ENCODE assay signal across 20 cellular contexts in genomic region chr9:69045821-69046220, GRCh38. TPM values are rescaled to one million over a fixed set of nuclear protein-coding genes. Genes with fewer than 3 reads are reported as not detected.
DNase-seq lines count a peak whose midpoint lies in the region; ATAC-seq and TF ChIP-seq lines count a peak whose summit lies in the region.
"Had no signal": no experiment of that assay in that cellular context is flagged by ENCODE, and none has a peak within 500 bp of the region (broad histone marks: within the 10 kb centered on the region; RNA-seq: fewer than 3 reads in every experiment).

No MANE protein-coding gene starts in this region.

- no peak for TF ChIP-seq CTCF in left ventricle myocardium inferior (IDR thresholded peaks at IDR 0.05; ENCODE audit: borderline replicate concordance)

- H3K36me3 ChIP-seq in left ventricle myocardium inferior (peaks cover 32% of the 10 kb centered on the region), HUES64 (ENCODE audit: insufficient read depth, low read length) (peaks cover 32% of the 10 kb centered on the region), trophoblast cell (ENCODE audit: control insufficient read depth in 1 of 2, insufficient read depth in 2 of 2, low read length in 2 of 2) (peaks cover 3% of the 10 kb centered on the region in 2 experiments)

- WGBS in HUES64, result 31% methylated on average over 4 of the region's 4 CpGs
- no CpG with 5 or more reads among the region's 4 CpGs for WGBS in trophoblast cell (ENCODE audit: extremely low coverage, insufficient coverage, insufficient read length)

- H3K27ac ChIP-seq in left ventricle myocardium inferior (replicated peaks) (peak overlapping the region; percentile 61), HUES64 (ENCODE audit: low read depth, low read length) (peak overlapping the region; percentile 32; the same call in 1 of the 2 replicates), trophoblast cell (ENCODE audit: low read depth, low read length) (no peak overlapping the region)
- H3K27ac ChIP-seq: A549 had no signal

- no peak overlapping the region for H2BK5ac ChIP-seq in trophoblast cell (ENCODE audit: low read depth, low read length, poor library complexity)

- peaks cover 3% of the 10 kb centered on the region for H3K79me1 ChIP-seq in trophoblast cell (ENCODE audit: low read length)

- H3K4me1 ChIP-seq in left ventricle myocardium inferior (peaks cover 49% of the 10 kb centered on the region), HUES64 (ENCODE audit: insufficient read depth, low read length) (peaks cover 33% of the 10 kb centered on the region), trophoblast cell (ENCODE audit: control insufficient read depth in 1 of 2, insufficient read depth in 2 of 2, low read length in 2 of 2) (peaks cover 13 to 14% of the 10 kb centered on the region in 2 experiments)
- H3K4me1 ChIP-seq: A549 had no signal

- H3K9me3 ChIP-seq in left ventricle myocardium inferior (replicated peaks) (no peaks in the 10 kb centered on the region), HUES64 (ENCODE audit: insufficient read depth, low read depth, low read length) (no peaks in the 10 kb centered on the region), trophoblast cell (ENCODE audit: insufficient read depth, low read depth, low read length) (no peaks in the 10 kb centered on the region)
- H3K9me3 ChIP-seq: A549, SK-N-SH had no signal

- H2BK120ac ChIP-seq in trophoblast cell (ENCODE audit: insufficient read depth, low read length, poor library complexity), result no peak overlapping the region

- no peak overlapping the region for H3K4me3 ChIP-seq in left ventricle myocardium inferior
- no peak overlapping the region for H3K4me3 ChIP-seq in HUES64 (ENCODE audit: low read length)
- no peak overlapping the region for H3K4me3 ChIP-seq in trophoblast cell (ENCODE audit: low read depth, low read length)
- H3K4me3 ChIP-seq: A549, K562 had no signal

- no peak overlapping the region for H2BK12ac ChIP-seq in trophoblast cell (ENCODE audit: low read length)

- H3K4me2 ChIP-seq in trophoblast cell (ENCODE audit: low read length), result no peak overlapping the region
- H3K4me2 ChIP-seq: A549, SK-N-SH had no signal

- no peak for ATAC-seq in GM18502 (IDR thresholded peaks at IDR 0.05; ENCODE audit: poor library complexity, unreplicated experiment)
- ATAC-seq: A549, K562 had no signal

- intact Hi-C loops in left ventricle myocardium inferior (cut with micrococcal nuclease) (no loop called here), cardiac septum (cut with DNase I) (no loop called here), posterior cingulate gyrus (cut with DNase I) (no loop called here), head of caudate nucleus (cut with DNase I) (no loop called here)

- no peak overlapping the region for H4K91ac ChIP-seq in trophoblast cell (ENCODE audit: low read depth, low read length)

- H3K27me3 ChIP-seq in left ventricle myocardium inferior (ENCODE audit: low read depth) (no peaks in the 10 kb centered on the region), HUES64 (ENCODE audit: insufficient read depth, low read length) (no peaks in the 10 kb centered on the region), trophoblast cell (ENCODE audit: insufficient read depth, low read length) (no peaks in the 10 kb centered on the region)

- no peak overlapping the region for H3K4ac ChIP-seq in trophoblast cell (ENCODE audit: low read depth, low read length)

- H2AK5ac ChIP-seq in trophoblast cell (ENCODE audit: low read length), result no peak overlapping the region

- DNase-seq in left ventricle myocardium inferior (no peak), cardiac septum (ENCODE audit: low spot score) (no peak), islet precursor cell (peak; percentile 38), trophoblast cell (no peak), posterior cingulate gyrus (no peak), head of caudate nucleus (no peak)
- DNase-seq: C1 segment of cervical spinal cord; CD8-positive, alpha-beta memory T cell; DMS53; EL; NCI-H1105; NCI-H1694; SHP77; SK-N-SH had no signal

- H3K9ac ChIP-seq in HUES64 (ENCODE audit: low read depth, low read length) (no peak overlapping the region), trophoblast cell (ENCODE audit: low read length) (no peak overlapping the region)
- H3K9ac ChIP-seq: SK-N-SH had no signal

- no peak overlapping the region for H4K12ac ChIP-seq in trophoblast cell (ENCODE audit: low read depth, low read length)

- H3K18ac ChIP-seq in trophoblast cell (ENCODE audit: low read length), result peak overlapping the region; percentile 38

- no peak overlapping the region for H2AFZ ChIP-seq in trophoblast cell (ENCODE audit: insufficient read depth, low read length, poor library complexity)

- H3K79me2 ChIP-seq in trophoblast cell (ENCODE audit: control insufficient read depth, insufficient read depth, low read length, poor library complexity), result no peaks in the 10 kb centered on the region

- H4K8ac ChIP-seq in trophoblast cell (ENCODE audit: low read depth, low read length), result no peak overlapping the region

- no peak overlapping the region for H3K14ac ChIP-seq in trophoblast cell (ENCODE audit: low read length)

- H3K23ac ChIP-seq in trophoblast cell (ENCODE audit: low read length), result no peak overlapping the region

RNA-seq across cellular contexts. Expression of gene FXN, which starts 10.3 kb away (rescaled TPM):
- total RNA-seq in left ventricle myocardium inferior (43.4 TPM), cardiac septum (22.9 TPM)
- 29.3 TPM for polyA plus RNA-seq in HUES64 (2013, experiment 1 of 2)
- 27.6 TPM for polyA plus RNA-seq in HUES64 (2013, experiment 2 of 2)
- 10.1 and 11.3 TPM in 2 replicates for polyA plus RNA-seq in trophoblast cell (2013)

RNA-seq across cellular contexts. Expression of gene PRKACG, which starts 31.9 kb away (rescaled TPM):
- not detected for total RNA-seq in left ventricle myocardium inferior
- total RNA-seq in cardiac septum, result not detected
- polyA plus RNA-seq in HUES64 (2013, experiment 1 of 2), result not detected
- polyA plus RNA-seq in HUES64 (2013, experiment 2 of 2), result not detected
- polyA plus RNA-seq in trophoblast cell (2013), result not detected in 2 replicates
- total RNA-seq: CD8-positive, alpha-beta memory T cell; K562; NCI-H460; OCI-LY7 had no signal
- polyA plus RNA-seq: A549; CD8-positive, alpha-beta memory T cell; K562; SK-N-SH had no signal
